ENCODE assay signal across 25 cellular contexts in genomic region chr1:240109920-240110685, GRCh38. TPM values are rescaled to one million over a fixed set of nuclear protein-coding genes. Genes with fewer than 3 reads are reported as not detected.
DNase-seq lines count a peak whose midpoint lies in the region; ATAC-seq and TF ChIP-seq lines count a peak whose summit lies in the region.
"Had no signal": no experiment of that assay in that cellular context is flagged by ENCODE, and none has a peak within 500 bp of the region (broad histone marks: within the 10 kb centered on the region; RNA-seq: fewer than 3 reads in every experiment).

No MANE protein-coding gene starts in this region.

- no peaks in the 10 kb centered on the region for H3K9me3 Mint-ChIP-seq in osteocyte (ENCODE audit: unreplicated experiment)
- H3K9me3 Mint-ChIP-seq: activated CD4-positive, alpha-beta memory T cell treated with anti-CD3 and anti-CD28 coated beads, Interleukin-2, amount 10 ng/mL, durations not matched to agents 7 days and 5 days; CD4-positive, alpha-beta T cell had no signal

- H3K27me3 Mint-ChIP-seq in osteocyte (ENCODE audit: unreplicated experiment) = no peaks in the 10 kb centered on the region
- H3K27me3 Mint-ChIP-seq: activated CD4-positive, alpha-beta memory T cell treated with anti-CD3 and anti-CD28 coated beads, Interleukin-2, amount 10 ng/mL, durations not matched to agents 7 days and 5 days; CD4-positive, alpha-beta T cell; IgD-negative memory B cell had no signal

- TF ChIP-seq CTCF in osteocyte (IDR thresholded peaks at IDR 0.05) = no peak
- TF ChIP-seq CTCF in GM10266 (IDR thresholded peaks at IDR 0.05; ENCODE audit: control insufficient read depth, insufficient read depth, low read depth, missing control alignments) = no peak

- no peaks in the 10 kb centered on the region for H3K36me3 Mint-ChIP-seq in osteocyte (ENCODE audit: unreplicated experiment)
- H3K36me3 Mint-ChIP-seq: activated naive CD8-positive, alpha-beta T cell had no signal

- H3K4me1 Mint-ChIP-seq in osteocyte (ENCODE audit: unreplicated experiment) = peaks cover 31% of the 10 kb centered on the region
- H3K4me1 Mint-ChIP-seq: activated CD4-positive, alpha-beta memory T cell treated with anti-CD3 and anti-CD28 coated beads, Interleukin-2, amount 10 ng/mL, durations not matched to agents 7 days and 5 days; IgD-negative memory B cell had no signal

- peak overlapping the region; percentile 62 for H3K27ac ChIP-seq in angular gyrus (ENCODE audit: low read depth, low read length)
- H3K27ac ChIP-seq: foreskin keratinocyte, pancreas, RWPE1, skin epidermis had no signal

- H3K4me3 Mint-ChIP-seq in osteocyte (ENCODE audit: unreplicated experiment) = no peak overlapping the region
- H3K4me3 Mint-ChIP-seq: activated CD4-positive, alpha-beta memory T cell treated with anti-CD3 and anti-CD28 coated beads, Interleukin-2, amount 10 ng/mL, durations not matched to agents 7 days and 5 days; activated naive CD8-positive, alpha-beta T cell; CD4-positive, alpha-beta T cell; IgD-negative memory B cell had no signal

- in situ Hi-C loops in G401 (cut with HindIII; ENCODE audit: low sequenced_read_pairs) = no loop called here

- H3K27ac Mint-ChIP-seq in osteocyte (ENCODE audit: unreplicated experiment) = peak overlapping the region; percentile 47
- H3K27ac Mint-ChIP-seq: activated CD4-positive, alpha-beta memory T cell treated with anti-CD3 and anti-CD28 coated beads, Interleukin-2, amount 10 ng/mL, durations not matched to agents 7 days and 5 days; activated naive CD8-positive, alpha-beta T cell; CD4-positive, alpha-beta T cell had no signal

- DNase-seq in G401 (ENCODE audit: low spot score) (peak; percentile 52), globus pallidus (ENCODE audit: low spot score) (peak; percentile 66), osteocyte (ENCODE audit: extremely low spot score, unreplicated experiment) (no peak), NCI-H446 (lab: John Stamatoyannopoulos, UW) (no peak), GM10266 (ENCODE audit: extremely low spot score) (no peak), SIG-M5 (lab: John Stamatoyannopoulos, UW) (no peak)
- DNase-seq: activated CD4-positive, alpha-beta memory T cell treated with anti-CD3 and anti-CD28 coated beads, Interleukin-2, amount 10 ng/mL, durations not matched to agents 7 days and 5 days; activated T-cell treated with anti-CD3 and anti-CD28 coated beads, Interleukin-2, amount 50 U/mL, for 48 hours; CD4-positive, alpha-beta T cell; DMS79; foreskin keratinocyte; GOT3; kidney glomerular epithelial cell; NCI-H187; NCI-H446 treated with DMSO at 0.1 percent for 48 hours; NK-92 treated with Interleukin-12 subunit alpha and Interleukin-12 subunit beta, amount 100 ng/mL, for 24 hours; pancreas; stimulated activated CD4-positive, alpha-beta T cell treated with anti-CD3 and anti-CD28 coated beads, Interleukin-4, amount 100 ng/mL, for 1 hour had no signal

- no peak for ATAC-seq in HG02840 (IDR thresholded peaks at IDR 0.05; ENCODE audit: low FRiP score, unreplicated experiment)
- ATAC-seq: foreskin keratinocyte, pancreas had no signal

RNA-seq across cellular contexts. Expression of gene FMN2, which starts 18.4 kb away (rescaled TPM):
- not detected in 2 replicates for total RNA-seq in G401 (2014; rRNA removed; shearing (Covaris generic))
- 8.6 and 9.3 TPM in 2 replicates for total RNA-seq in osteocyte
- total RNA-seq: activated CD4-positive, alpha-beta memory T cell treated with anti-CD3 and anti-CD28 coated beads, Interleukin-2, amount 10 ng/mL, durations not matched to agents 7 days and 5 days; CD4-positive, alpha-beta T cell; endothelial cell of umbilical vein; foreskin keratinocyte had no signal

Comparison
In these comparisons a context has a peak if more than half of its experiments do, and no peak if none do; other contexts are left out.
1. DNase-seq: peak in G401 (single experiment) and globus pallidus (single experiment); none in osteocyte (single experiment), NCI-H446 (0 of 2), GM10266 (single experiment) and SIG-M5 (single experiment).